ENCODE assay signal across 17 cellular contexts in genomic region chr2:205495819-205496218, GRCh38.
"Had no signal": no experiment of that assay in that cellular context is flagged by ENCODE, and none has a peak within 500 bp of the region (broad histone marks: within the 10 kb centered on the region; RNA-seq: fewer than 3 reads in every experiment).

No MANE protein-coding gene starts in this region.

- FAIRE-seq: colon, endometrium had no signal

- H3K27me3 ChIP-seq: adrenal gland, gastroesophageal sphincter, neutrophil had no signal

- H3K27ac ChIP-seq: adrenal gland, gastroesophageal sphincter, neutrophil, thoracic aorta, WERI-Rb-1 had no signal

- ATAC-seq: activated CD8-positive, alpha-beta memory T cell treated with anti-CD3 and anti-CD28 coated beads, Interleukin-2, amount 10 ng/mL, durations not matched to agents 7 days and 5 days; esophagus mucosa; gastroesophageal sphincter; left lobe of liver; naive thymus-derived CD8-positive, alpha-beta T cell; stimulated activated effector memory CD8-positive, alpha-beta T cell treated with anti-CD3 and anti-CD28 coated beads, Interleukin-12 subunit alpha, Interleukin-12 subunit beta, amount 100 ng/mL, for 72 hours had no signal

- H3K36me3 ChIP-seq: adrenal gland, neutrophil, thoracic aorta, WERI-Rb-1 had no signal

- H3K4me3 ChIP-seq: adrenal gland, gastroesophageal sphincter, thoracic aorta had no signal

- H3K4me1 ChIP-seq: adrenal gland, gastroesophageal sphincter had no signal

- H3K9me3 ChIP-seq: adrenal gland, neutrophil, thoracic aorta had no signal

- DNase-seq: activated CD4-positive, alpha-beta T cell treated with anti-CD3 and anti-CD28 coated beads, Interleukin-2, amount 50 U/mL, for 48 hours; activated CD8-positive, alpha-beta memory T cell treated with anti-CD3 and anti-CD28 coated beads, Interleukin-2, amount 10 ng/mL, durations not matched to agents 7 days and 5 days; activated naive CD4-positive, alpha-beta T cell treated with anti-CD3 and anti-CD28 coated beads, Interleukin-2, amount 50 U/mL, for 16 hours; activated T-cell treated with anti-CD3 and anti-CD28 coated beads, Interleukin-2, amount 50 U/mL, for 24 hours; adrenal gland; islet precursor cell; mammary epithelial cell; naive thymus-derived CD8-positive, alpha-beta T cell; WERI-Rb-1 had no signal
